Comparison of ENCODE assay signal across 1 cellular context in the genomic region with DNA sequence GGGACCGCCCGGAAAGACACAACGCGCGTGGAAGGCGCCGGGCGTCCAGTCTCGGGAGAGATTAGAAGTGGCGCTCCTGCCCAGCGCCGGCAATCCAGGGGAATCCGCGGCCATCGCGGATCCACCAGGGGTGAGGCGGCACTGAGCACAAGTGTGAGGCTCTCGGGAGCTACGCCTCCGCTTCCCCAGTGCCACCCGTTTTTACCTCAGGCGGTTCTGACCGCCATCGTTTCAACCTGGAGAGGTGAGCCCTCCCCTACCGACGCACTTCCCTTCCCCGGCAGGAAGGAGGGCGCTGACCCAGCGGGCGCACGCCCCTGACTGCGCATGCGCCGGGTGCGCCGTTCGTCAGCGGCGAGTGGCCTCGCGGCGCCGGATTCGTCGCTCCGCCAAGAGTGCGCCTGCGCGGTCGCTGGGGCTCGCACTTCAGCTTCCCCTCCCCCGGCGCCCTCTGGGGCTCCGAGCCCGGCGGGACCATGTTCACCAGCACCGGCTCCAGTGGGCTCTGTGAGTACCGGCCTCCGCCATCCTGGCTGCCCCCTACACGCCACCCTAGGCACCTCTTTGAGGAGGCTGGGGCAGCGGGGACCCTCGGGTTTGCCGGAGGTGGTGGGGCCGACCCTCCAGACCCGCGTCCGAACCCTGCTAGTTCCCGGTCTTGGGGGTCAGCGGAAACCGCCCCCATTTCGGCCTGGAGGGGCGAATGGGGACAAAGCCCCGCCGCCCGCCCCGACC.
A peak's percentile ranks its signal among the peaks of the same experiment; 100 is the strongest.
TF ChIP-seq lines count a peak whose summit lies in the region.

A gene with protein sequence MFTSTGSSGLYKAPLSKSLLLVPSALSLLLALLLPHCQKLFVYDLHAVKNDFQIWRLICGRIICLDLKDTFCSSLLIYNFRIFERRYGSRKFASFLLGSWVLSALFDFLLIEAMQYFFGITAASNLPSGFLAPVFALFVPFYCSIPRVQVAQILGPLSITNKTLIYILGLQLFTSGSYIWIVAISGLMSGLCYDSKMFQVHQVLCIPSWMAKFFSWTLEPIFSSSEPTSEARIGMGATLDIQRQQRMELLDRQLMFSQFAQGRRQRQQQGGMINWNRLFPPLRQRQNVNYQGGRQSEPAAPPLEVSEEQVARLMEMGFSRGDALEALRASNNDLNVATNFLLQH (plus strand): TSS at position 422 of the 735 bp plus-strand sequence. CDS start 55 bp downstream, at position 477.

TF ChIP-seq in K562, 482 proteins besides CTCF, POLR2A, EP300 and RAD21 (continued from another document and continues in another):
- TF ChIP-seq, protein P1, sequence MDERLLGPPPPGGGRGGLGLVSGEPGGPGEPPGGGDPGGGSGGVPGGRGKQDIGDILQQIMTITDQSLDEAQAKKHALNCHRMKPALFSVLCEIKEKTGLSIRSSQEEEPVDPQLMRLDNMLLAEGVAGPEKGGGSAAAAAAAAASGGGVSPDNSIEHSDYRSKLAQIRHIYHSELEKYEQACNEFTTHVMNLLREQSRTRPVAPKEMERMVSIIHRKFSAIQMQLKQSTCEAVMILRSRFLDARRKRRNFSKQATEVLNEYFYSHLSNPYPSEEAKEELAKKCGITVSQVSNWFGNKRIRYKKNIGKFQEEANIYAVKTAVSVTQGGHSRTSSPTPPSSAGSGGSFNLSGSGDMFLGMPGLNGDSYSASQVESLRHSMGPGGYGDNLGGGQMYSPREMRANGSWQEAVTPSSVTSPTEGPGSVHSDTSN (CRISPR knock-in tag; IDR thresholded peaks at IDR 0.05; ENCODE audit: low read depth): no peak
- TF ChIP-seq, protein P1 (tag; conservative IDR thresholded peaks at IDR 0.05; ENCODE audit: low read depth): no peak
- TF ChIP-seq MCM3 (IDR thresholded peaks at IDR 0.05): no peak
- TF ChIP-seq TEAD4 (IDR thresholded peaks at IDR 0.05; ENCODE audit: low read length): no peak
- no peak for TF ChIP-seq TEAD4 (CRISPR knock-in tag; IDR thresholded peaks at IDR 0.05; ENCODE audit: borderline replicate concordance)
- no peak for TF ChIP-seq FOXM1 (IDR thresholded peaks at IDR 0.05; ENCODE audit: low read depth)
- TF ChIP-seq FOXM1 (CRISPR knock-in tag; IDR thresholded peaks at IDR 0.05; ENCODE audit: low read depth): 0 out of 2 replicates have a peak, but pooled peaks have one; percentile 43
- peak; percentile 85 for TF ChIP-seq SP1 (CRISPR knock-in tag; IDR thresholded peaks at IDR 0.05)
- TF ChIP-seq, protein P2, sequence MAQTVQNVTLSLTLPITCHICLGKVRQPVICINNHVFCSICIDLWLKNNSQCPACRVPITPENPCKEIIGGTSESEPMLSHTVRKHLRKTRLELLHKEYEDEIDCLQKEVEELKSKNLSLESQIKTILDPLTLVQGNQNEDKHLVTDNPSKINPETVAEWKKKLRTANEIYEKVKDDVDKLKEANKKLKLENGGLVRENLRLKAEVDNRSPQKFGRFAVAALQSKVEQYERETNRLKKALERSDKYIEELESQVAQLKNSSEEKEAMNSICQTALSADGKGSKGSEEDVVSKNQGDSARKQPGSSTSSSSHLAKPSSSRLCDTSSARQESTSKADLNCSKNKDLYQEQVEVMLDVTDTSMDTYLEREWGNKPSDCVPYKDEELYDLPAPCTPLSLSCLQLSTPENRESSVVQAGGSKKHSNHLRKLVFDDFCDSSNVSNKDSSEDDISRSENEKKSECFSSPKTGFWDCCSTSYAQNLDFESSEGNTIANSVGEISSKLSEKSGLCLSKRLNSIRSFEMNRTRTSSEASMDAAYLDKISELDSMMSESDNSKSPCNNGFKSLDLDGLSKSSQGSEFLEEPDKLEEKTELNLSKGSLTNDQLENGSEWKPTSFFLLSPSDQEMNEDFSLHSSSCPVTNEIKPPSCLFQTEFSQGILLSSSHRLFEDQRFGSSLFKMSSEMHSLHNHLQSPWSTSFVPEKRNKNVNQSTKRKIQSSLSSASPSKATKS (CRISPR knock-in tag; IDR thresholded peaks at IDR 0.05): no peak
- TF ChIP-seq ZNF717 (CRISPR knock-in tag; IDR thresholded peaks at IDR 0.05): no peak
- TF ChIP-seq, protein P3, sequence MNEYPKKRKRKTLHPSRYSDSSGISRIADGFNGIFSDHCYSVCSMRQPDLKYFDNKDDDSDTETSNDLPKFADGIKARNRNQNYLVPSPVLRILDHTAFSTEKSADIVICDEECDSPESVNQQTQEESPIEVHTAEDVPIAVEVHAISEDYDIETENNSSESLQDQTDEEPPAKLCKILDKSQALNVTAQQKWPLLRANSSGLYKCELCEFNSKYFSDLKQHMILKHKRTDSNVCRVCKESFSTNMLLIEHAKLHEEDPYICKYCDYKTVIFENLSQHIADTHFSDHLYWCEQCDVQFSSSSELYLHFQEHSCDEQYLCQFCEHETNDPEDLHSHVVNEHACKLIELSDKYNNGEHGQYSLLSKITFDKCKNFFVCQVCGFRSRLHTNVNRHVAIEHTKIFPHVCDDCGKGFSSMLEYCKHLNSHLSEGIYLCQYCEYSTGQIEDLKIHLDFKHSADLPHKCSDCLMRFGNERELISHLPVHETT (CRISPR knock-in tag; conservative IDR thresholded peaks at IDR 0.05 in 1 of 2, IDR thresholded peaks at IDR 0.05 in 1 of 2): no peak
- no peak for TF ChIP-seq ZNF444 (CRISPR knock-in tag; IDR thresholded peaks at IDR 0.05)
- peak; percentile 79; the same call in 1 of the 2 replicates for TF ChIP-seq BRD4 (IDR thresholded peaks at IDR 0.05)
- no peak for TF ChIP-seq SMARCA4 (IDR thresholded peaks at IDR 0.05)
- TF ChIP-seq, protein P4, sequence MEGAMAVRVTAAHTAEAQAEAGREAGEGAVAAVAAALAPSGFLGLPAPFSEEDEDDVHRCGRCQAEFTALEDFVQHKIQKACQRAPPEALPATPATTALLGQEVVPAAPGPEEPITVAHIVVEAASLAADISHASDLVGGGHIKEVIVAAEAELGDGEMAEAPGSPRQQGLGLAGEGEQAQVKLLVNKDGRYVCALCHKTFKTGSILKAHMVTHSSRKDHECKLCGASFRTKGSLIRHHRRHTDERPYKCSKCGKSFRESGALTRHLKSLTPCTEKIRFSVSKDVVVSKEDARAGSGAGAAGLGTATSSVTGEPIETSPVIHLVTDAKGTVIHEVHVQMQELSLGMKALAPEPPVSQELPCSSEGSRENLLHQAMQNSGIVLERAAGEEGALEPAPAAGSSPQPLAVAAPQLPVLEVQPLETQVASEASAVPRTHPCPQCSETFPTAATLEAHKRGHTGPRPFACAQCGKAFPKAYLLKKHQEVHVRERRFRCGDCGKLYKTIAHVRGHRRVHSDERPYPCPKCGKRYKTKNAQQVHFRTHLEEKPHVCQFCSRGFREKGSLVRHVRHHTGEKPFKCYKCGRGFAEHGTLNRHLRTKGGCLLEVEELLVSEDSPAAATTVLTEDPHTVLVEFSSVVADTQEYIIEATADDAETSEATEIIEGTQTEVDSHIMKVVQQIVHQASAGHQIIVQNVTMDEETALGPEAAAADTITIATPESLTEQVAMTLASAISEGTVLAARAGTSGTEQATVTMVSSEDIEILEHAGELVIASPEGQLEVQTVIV (CRISPR knock-in tag; IDR thresholded peaks at IDR 0.05; ENCODE audit: borderline replicate concordance): no peak
- TF ChIP-seq RBBP5 (IDR thresholded peaks at IDR 0.05; ENCODE audit: borderline replicate concordance, insufficient read depth, low read length, poor library complexity, severe bottlenecking): peak; percentile 98
- TF ChIP-seq, protein P5, sequence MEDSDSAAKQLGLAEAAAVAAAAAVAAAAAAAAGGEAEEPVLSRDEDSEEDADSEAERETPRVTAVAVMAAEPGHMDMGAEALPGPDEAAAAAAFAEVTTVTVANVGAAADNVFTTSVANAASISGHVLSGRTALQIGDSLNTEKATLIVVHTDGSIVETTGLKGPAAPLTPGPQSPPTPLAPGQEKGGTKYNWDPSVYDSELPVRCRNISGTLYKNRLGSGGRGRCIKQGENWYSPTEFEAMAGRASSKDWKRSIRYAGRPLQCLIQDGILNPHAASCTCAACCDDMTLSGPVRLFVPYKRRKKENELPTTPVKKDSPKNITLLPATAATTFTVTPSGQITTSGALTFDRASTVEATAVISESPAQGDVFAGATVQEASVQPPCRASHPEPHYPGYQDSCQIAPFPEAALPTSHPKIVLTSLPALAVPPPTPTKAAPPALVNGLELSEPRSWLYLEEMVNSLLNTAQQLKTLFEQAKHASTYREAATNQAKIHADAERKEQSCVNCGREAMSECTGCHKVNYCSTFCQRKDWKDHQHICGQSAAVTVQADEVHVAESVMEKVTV (CRISPR knock-in tag; IDR thresholded peaks at IDR 0.05): peak; percentile 23; the same call in 1 of the 2 replicates
- TF ChIP-seq NRF1 (conservative IDR thresholded peaks at IDR 0.05 in 1 of 2, IDR thresholded peaks at IDR 0.05 in 1 of 2): peak; percentile 96 to 97
- TF ChIP-seq NR2C1 (IDR thresholded peaks at IDR 0.05): no peak
- TF ChIP-seq NR2C1 (tag; IDR thresholded peaks at IDR 0.05): no peak
- peak in 1 of 2 experiments; percentile 43; a peak in 1 of 4 replicates for TF ChIP-seq MAZ (CRISPR knock-in tag; conservative IDR thresholded peaks at IDR 0.05 in 1 of 2, IDR thresholded peaks at IDR 0.05 in 1 of 2)
- no peak for TF ChIP-seq PHB2 (IDR thresholded peaks at IDR 0.05; ENCODE audit: low read depth)
- TF ChIP-seq, protein P6, sequence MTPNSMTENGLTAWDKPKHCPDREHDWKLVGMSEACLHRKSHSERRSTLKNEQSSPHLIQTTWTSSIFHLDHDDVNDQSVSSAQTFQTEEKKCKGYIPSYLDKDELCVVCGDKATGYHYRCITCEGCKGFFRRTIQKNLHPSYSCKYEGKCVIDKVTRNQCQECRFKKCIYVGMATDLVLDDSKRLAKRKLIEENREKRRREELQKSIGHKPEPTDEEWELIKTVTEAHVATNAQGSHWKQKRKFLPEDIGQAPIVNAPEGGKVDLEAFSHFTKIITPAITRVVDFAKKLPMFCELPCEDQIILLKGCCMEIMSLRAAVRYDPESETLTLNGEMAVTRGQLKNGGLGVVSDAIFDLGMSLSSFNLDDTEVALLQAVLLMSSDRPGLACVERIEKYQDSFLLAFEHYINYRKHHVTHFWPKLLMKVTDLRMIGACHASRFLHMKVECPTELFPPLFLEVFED (CRISPR knock-in tag; conservative IDR thresholded peaks at IDR 0.05): 0 out of 2 replicates have a peak, but pooled peaks have one; percentile 0
- no peak for TF ChIP-seq ZFP30 (CRISPR knock-in tag; IDR thresholded peaks at IDR 0.05; ENCODE audit: borderline replicate concordance)
- no peak for TF ChIP-seq ZNF232 (CRISPR knock-in tag; IDR thresholded peaks at IDR 0.05)
- TF ChIP-seq CBFB (CRISPR knock-in tag; IDR thresholded peaks at IDR 0.05): no peak; the same call in 1 of the 2 replicates
- TF ChIP-seq ZC3H11A (IDR thresholded peaks at IDR 0.05; ENCODE audit: low read depth, low read length): no peak
- TF ChIP-seq ZEB2 (IDR thresholded peaks at IDR 0.05): no peak
- TF ChIP-seq FOXP1 (CRISPR knock-in tag; IDR thresholded peaks at IDR 0.05): 0 out of 2 replicates have a peak, but pooled peaks have one; percentile 36
- TF ChIP-seq ZNF551 (CRISPR knock-in tag; IDR thresholded peaks at IDR 0.05): no peak
- TF ChIP-seq ZNF165 (CRISPR knock-in tag; IDR thresholded peaks at IDR 0.05; ENCODE audit: borderline replicate concordance): no peak
- TF ChIP-seq MCM5 (IDR thresholded peaks at IDR 0.05; ENCODE audit: low read depth): no peak
- TF ChIP-seq, protein P7, sequence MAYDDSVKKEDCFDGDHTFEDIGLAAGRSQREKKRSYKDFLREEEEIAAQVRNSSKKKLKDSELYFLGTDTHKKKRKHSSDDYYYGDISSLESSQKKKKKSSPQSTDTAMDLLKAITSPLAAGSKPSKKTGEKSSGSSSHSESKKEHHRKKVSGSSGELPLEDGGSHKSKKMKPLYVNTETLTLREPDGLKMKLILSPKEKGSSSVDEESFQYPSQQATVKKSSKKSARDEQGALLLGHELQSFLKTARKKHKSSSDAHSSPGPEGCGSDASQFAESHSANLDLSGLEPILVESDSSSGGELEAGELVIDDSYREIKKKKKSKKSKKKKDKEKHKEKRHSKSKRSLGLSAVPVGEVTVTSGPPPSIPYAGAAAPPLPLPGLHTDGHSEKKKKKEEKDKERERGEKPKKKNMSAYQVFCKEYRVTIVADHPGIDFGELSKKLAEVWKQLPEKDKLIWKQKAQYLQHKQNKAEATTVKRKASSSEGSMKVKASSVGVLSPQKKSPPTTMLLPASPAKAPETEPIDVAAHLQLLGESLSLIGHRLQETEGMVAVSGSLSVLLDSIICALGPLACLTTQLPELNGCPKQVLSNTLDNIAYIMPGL (CRISPR knock-in tag; IDR thresholded peaks at IDR 0.05): no peak
- TF ChIP-seq HMGN3 (IDR thresholded peaks at IDR 0.05; ENCODE audit: borderline replicate concordance, extremely low read depth, insufficient read length, low read depth, low read length): peak; percentile 30
- TF ChIP-seq, protein P8, sequence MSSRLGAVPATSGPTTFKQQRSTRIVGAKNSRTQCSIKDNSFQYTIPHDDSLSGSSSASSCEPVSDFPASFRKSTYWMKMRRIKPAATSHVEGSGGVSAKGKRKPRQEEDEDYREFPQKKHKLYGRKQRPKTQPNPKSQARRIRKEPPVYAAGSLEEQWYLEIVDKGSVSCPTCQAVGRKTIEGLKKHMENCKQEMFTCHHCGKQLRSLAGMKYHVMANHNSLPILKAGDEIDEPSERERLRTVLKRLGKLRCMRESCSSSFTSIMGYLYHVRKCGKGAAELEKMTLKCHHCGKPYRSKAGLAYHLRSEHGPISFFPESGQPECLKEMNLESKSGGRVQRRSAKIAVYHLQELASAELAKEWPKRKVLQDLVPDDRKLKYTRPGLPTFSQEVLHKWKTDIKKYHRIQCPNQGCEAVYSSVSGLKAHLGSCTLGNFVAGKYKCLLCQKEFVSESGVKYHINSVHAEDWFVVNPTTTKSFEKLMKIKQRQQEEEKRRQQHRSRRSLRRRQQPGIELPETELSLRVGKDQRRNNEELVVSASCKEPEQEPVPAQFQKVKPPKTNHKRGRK (tag; IDR thresholded peaks at IDR 0.05): no peak
- peak; percentile 81; the same call in 1 of the 2 replicates for TF ChIP-seq ERF (CRISPR knock-in tag; IDR thresholded peaks at IDR 0.05)
- no peak for TF ChIP-seq ZNF785 (CRISPR knock-in tag; IDR thresholded peaks at IDR 0.05)
- TF ChIP-seq MTA2 (IDR thresholded peaks at IDR 0.05; ENCODE audit: low read depth): no peak
- TF ChIP-seq CREM (IDR thresholded peaks at IDR 0.05; ENCODE audit: low read depth): peak; percentile 87
- TF ChIP-seq HDAC2 (IDR thresholded peaks at IDR 0.05): no peak
- 0 out of 2 replicates have a peak, but pooled peaks have one; percentile 52 for TF ChIP-seq ZSCAN32 (CRISPR knock-in tag; IDR thresholded peaks at IDR 0.05)
- TF ChIP-seq RB1 (IDR thresholded peaks at IDR 0.05; ENCODE audit: low read depth): peak; percentile 28; the same call in 1 of the 2 replicates
